In the genomic region with DNA sequence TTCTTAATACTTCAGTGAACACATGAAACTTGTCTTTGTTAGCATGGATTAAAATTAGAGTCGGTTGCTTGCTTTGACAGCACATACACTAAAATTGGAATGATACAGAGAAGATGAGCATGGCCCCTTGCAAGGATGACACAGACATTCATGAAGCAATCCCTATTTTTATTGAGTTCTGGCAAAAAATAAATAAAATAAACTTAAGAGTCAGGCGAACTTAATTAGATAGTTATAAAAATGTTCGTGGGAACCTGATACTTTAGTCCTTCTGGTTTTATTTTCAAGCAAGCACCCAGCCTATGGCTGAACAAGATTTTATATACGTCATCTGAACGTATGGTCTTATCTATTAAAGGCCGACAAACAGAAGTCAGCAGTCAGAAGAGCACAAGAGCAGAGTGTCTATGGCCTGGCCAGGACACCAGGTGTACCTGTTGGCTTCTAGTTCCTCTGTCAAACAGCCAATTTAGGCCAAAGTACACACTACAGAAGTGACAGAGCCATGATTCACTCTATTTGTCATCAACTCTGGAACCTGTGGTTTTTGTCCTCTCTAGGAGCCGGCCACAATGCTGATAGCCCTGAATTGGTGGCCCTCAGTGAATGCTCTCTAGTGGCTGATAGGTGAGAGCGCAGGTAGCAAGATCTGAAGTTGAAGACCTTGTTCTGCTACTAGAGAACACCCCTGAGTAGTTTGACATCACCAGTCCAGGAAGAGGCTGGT, we compare ENCODE assay signal across 8 cellular contexts.
DNase-seq lines count a peak whose midpoint lies in the region; ATAC-seq and TF ChIP-seq lines count a peak whose summit lies in the region.

No MANE protein-coding gene starts in this region.

- intact Hi-C loops in sciatic nerve (cut with DNase I) = no loop called here

- H3K9ac ChIP-seq in adipocyte (ENCODE audit: low read length) = no peak overlapping the region

- DNase-seq in DMS53 (lab: John Stamatoyannopoulos, UW) = peak; percentile 98
- peak; percentile 71 for DNase-seq in LHCN-M2 (ENCODE audit: low read depth)
- DNase-seq in adipocyte (ENCODE audit: low read depth) = peak; percentile 3
- peak; percentile 11 to 30 for DNase-seq in lung microvascular endothelial cell (ENCODE audit: low read depth in 2 of 2)
- no peak for DNase-seq in DMS114 treated with DMSO at 0.1 percent for 48 hours (lab: John Stamatoyannopoulos, UW; ENCODE audit: unreplicated experiment)
- DNase-seq in sciatic nerve (ENCODE audit: low spot score) = no peak
- DNase-seq in tibial nerve (ENCODE audit: low spot score in 2 of 2) = no peak

- no peak for TF ChIP-seq EP300 in tibial nerve (IDR thresholded peaks at IDR 0.05)

- TF ChIP-seq CTCF in tibial nerve (IDR thresholded peaks at IDR 0.05) = no peak

- ATAC-seq in sciatic nerve = no peak
- ATAC-seq in GM21576 (IDR thresholded peaks at IDR 0.05; ENCODE audit: unreplicated experiment) = no peak

- H3K4me1 ChIP-seq in adipocyte (ENCODE audit: control insufficient read depth, insufficient read depth, low read length) (peaks cover 31% of the 10 kb centered on the region), tibial nerve (no peaks in the 10 kb centered on the region)

- TF ChIP-seq POLR2A in tibial nerve (IDR thresholded peaks at IDR 0.05) = no peak

- H3K27me3 ChIP-seq in adipocyte (replicated peaks; ENCODE audit: control insufficient read depth, insufficient read depth, low read length) = no peaks in the 10 kb centered on the region
- H3K27me3 ChIP-seq in tibial nerve = no peaks in the 10 kb centered on the region

- H3K36me3 ChIP-seq in adipocyte (ENCODE audit: control insufficient read depth, insufficient read depth, low read length, severe bottlenecking) (peaks cover 31% of the 10 kb centered on the region), tibial nerve (peaks cover 0 to 63% (median 5%) of the 10 kb centered on the region in 3 donors)

- no peaks in the 10 kb centered on the region for H3K9me3 ChIP-seq in adipocyte (ENCODE audit: control insufficient read depth, low read length)
- H3K9me3 ChIP-seq in tibial nerve = no peaks in the 10 kb centered on the region

- H3K4me3 ChIP-seq in adipocyte (ENCODE audit: low read length) = no peak overlapping the region
- no peak overlapping the region for H3K4me3 ChIP-seq in tibial nerve

- WGBS in tibial nerve, 2 donors = 82 to 88% methylated on average over 8 of the region's 8 CpGs

- no peak overlapping the region for H3K27ac ChIP-seq in tibial nerve

Comparison
In these comparisons a context has a peak if more than half of its experiments do, and no peak if none do; other contexts are left out.
1. DNase-seq: peak in DMS53 (single experiment), LHCN-M2 (single experiment), adipocyte (single experiment) and lung microvascular endothelial cell (2 of 2); none in DMS114 treated with DMSO at 0.1 percent for 48 hours (single experiment), sciatic nerve (single experiment) and tibial nerve (0 of 2).